1 cellular context compared by ENCODE assay signal in the genomic region with DNA sequence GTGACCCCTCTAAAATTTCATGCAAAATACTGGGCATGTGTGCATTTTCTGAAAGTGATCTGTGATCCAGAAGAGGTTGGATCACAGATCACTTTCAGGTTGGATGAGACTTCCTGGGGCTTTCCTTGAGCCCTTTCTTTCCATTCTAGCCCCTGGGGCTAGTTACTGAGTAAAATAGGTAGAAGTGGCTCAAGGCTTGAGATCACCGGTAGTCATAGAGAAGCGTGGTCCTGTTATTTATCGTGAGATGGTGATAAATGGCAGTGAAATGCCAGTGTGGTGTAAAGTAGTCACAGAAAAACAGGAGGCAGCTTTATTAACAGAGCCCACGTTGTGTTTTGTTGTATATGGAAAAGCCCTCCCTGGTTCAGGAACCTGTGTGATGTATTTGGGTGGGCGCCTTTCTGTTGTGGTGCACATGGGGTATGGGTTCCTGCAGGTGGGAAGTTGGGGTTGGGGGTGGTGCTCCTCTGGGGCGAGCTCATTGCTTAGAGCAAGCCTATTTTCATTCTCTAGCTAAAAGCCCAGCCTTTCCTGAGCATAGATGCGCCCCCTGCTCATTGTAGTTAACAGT.
TF ChIP-seq lines count a peak whose summit lies in the region.

No MANE protein-coding gene starts in this region.

TF ChIP-seq in IMR-90, 13 proteins besides CTCF, POLR2A, EP300 and RAD21:
- TF ChIP-seq, protein P1, sequence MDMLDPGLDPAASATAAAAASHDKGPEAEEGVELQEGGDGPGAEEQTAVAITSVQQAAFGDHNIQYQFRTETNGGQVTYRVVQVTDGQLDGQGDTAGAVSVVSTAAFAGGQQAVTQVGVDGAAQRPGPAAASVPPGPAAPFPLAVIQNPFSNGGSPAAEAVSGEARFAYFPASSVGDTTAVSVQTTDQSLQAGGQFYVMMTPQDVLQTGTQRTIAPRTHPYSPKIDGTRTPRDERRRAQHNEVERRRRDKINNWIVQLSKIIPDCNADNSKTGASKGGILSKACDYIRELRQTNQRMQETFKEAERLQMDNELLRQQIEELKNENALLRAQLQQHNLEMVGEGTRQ (IDR thresholded peaks at IDR 0.05; ENCODE audit: low read depth, low read length), result no peak
- TF ChIP-seq SMC3 (IDR thresholded peaks at IDR 0.05; ENCODE audit: low read depth, low read length), result no peak
- TF ChIP-seq MXI1 (IDR thresholded peaks at IDR 0.05; ENCODE audit: borderline replicate concordance, low read depth, low read length), result no peak
- no peak for TF ChIP-seq MAZ (IDR thresholded peaks at IDR 0.05; ENCODE audit: borderline replicate concordance, low read depth, low read length)
- TF ChIP-seq MAFK (IDR thresholded peaks at IDR 0.05; ENCODE audit: low read depth, low read length), result no peak
- no peak for TF ChIP-seq BHLHE40 (IDR thresholded peaks at IDR 0.05; ENCODE audit: low read depth, low read length)
- TF ChIP-seq CHD1 (IDR thresholded peaks at IDR 0.05; ENCODE audit: low read depth, low read length), result no peak
- TF ChIP-seq NFE2L2 (IDR thresholded peaks at IDR 0.05; ENCODE audit: low read depth, low read length), result no peak
- no peak for TF ChIP-seq RFX5 (IDR thresholded peaks at IDR 0.05; ENCODE audit: low read depth, low read length)
- TF ChIP-seq, protein P2, sequence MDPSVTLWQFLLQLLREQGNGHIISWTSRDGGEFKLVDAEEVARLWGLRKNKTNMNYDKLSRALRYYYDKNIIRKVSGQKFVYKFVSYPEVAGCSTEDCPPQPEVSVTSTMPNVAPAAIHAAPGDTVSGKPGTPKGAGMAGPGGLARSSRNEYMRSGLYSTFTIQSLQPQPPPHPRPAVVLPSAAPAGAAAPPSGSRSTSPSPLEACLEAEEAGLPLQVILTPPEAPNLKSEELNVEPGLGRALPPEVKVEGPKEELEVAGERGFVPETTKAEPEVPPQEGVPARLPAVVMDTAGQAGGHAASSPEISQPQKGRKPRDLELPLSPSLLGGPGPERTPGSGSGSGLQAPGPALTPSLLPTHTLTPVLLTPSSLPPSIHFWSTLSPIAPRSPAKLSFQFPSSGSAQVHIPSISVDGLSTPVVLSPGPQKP (IDR thresholded peaks at IDR 0.05; ENCODE audit: borderline replicate concordance, low read depth, low read length), result no peak
- no peak for TF ChIP-seq CEBPB (IDR thresholded peaks at IDR 0.05; ENCODE audit: low read depth, low read length)
- no peak for TF ChIP-seq RCOR1 (IDR thresholded peaks at IDR 0.05; ENCODE audit: insufficient replicate concordance, low read length)
- no peak for TF ChIP-seq FOS (IDR thresholded peaks at IDR 0.05; ENCODE audit: low read depth, low read length)
